ENCODE assay signal across 12 cellular contexts in the genomic region with DNA sequence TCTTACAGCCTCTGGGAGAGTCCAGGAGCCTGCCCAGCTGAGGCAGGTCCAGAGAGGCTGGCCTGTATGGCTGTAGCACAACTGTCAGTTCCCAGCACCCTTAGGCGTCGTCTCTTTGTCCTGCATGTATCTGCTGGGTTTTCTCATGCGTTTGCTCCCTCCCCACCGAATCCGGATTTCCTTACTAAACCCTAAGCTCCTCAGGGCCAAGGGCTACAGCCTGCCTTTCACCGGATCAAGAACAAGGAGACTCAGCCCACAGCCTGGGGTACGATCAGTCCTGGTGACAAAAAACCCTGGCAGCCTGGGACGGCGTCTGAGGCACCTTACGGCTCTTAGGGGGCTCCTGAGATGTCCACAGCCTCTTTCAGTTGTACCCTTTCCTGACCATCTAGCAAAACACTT. TPM values are rescaled to one million over a fixed set of nuclear protein-coding genes. Genes with fewer than 3 reads are reported as not detected.
DNase-seq lines count a peak whose midpoint lies in the region; ATAC-seq and TF ChIP-seq lines count a peak whose summit lies in the region.
"Had no signal": no experiment of that assay in that cellular context is flagged by ENCODE, and none has a peak within 500 bp of the region (broad histone marks: within the 10 kb centered on the region; RNA-seq: fewer than 3 reads in every experiment).

No MANE protein-coding gene starts in this region.

- peak overlapping the region; percentile 55 to 100 (median 94) for H3K4me2 ChIP-seq in BLaER1 treated with 17β-estradiol and CSF1 and Interleukin-3, amounts not matched to agents 10 nM and 100 nM

- CTCF ChIA-PET in activated CD4-positive, alpha-beta memory T cell treated with anti-CD3 and anti-CD28 coated beads for 36 hours (lab: Charles Lee) = interaction anchor here (4.3 to 8.3 kb wide), 2 partner anchors 11 to 178 kb away, joined by 36 to 122 read pairs; partner anchors contain the start of gene HIC1
- CTCF ChIA-PET in CD4-positive, alpha-beta T cell (lab: Charles Lee) = no interaction called here

- peaks cover 2% of the 10 kb centered on the region for H3K27me3 Mint-ChIP-seq in activated CD4-positive, alpha-beta memory T cell treated with anti-CD3 and anti-CD28 coated beads for 36 hours
- peaks cover 24% of the 10 kb centered on the region for H3K27me3 Mint-ChIP-seq in CD4-positive, alpha-beta T cell

- peak in 1 of 2 donors; percentile 9 for ATAC-seq in right cardiac atrium
- no peak for ATAC-seq in CD4-positive, alpha-beta T cell (ENCODE audit: poor library complexity)
- ATAC-seq in HG03108 (IDR thresholded peaks at IDR 0.05; ENCODE audit: unreplicated experiment) = no peak

- H3K4me1 Mint-ChIP-seq in activated CD4-positive, alpha-beta memory T cell treated with anti-CD3 and anti-CD28 coated beads for 36 hours (ENCODE audit: low read depth) = peaks cover 47% of the 10 kb centered on the region
- peaks cover 4% of the 10 kb centered on the region for H3K4me1 Mint-ChIP-seq in CD4-positive, alpha-beta T cell (ENCODE audit: low read depth)

- H3K27ac ChIP-seq in BLaER1 treated with 17β-estradiol and CSF1 and Interleukin-3, amounts not matched to agents 10 nM and 100 nM = peak overlapping the region in 8 of 11 experiments; percentile 46 to 83 (median 68); a peak in 16 of 22 replicates
- peak overlapping the region; percentile 83 for H3K27ac ChIP-seq in right cardiac atrium (ENCODE audit: low read length)
- peak overlapping the region; percentile 88 to 92 (median 91) for H3K27ac ChIP-seq in sigmoid colon
- no peak overlapping the region for H3K27ac ChIP-seq in CD4-positive, alpha-beta T cell (ENCODE audit: low read depth, low read length)

- H3K4me3 ChIP-seq in BLaER1 treated with 17β-estradiol and CSF1 and Interleukin-3, amounts not matched to agents 10 nM and 100 nM = peak overlapping the region in 3 of 10 experiments; percentile 10 to 40 (median 17); a peak in 3 of 20 replicates
- H3K4me3 ChIP-seq in right cardiac atrium (ENCODE audit: low read length) = no peak overlapping the region
- no peak overlapping the region for H3K4me3 ChIP-seq in sigmoid colon

- H3K36me3 ChIP-seq in BLaER1 treated with 17β-estradiol and CSF1 and Interleukin-3, amounts not matched to agents 10 nM and 100 nM = peaks cover 12 to 50% (median 26%) of the 10 kb centered on the region in 11 experiments; a peak in 16 of 22 replicates
- peaks cover 0 to 43% (median 2%) of the 10 kb centered on the region in 4 donors for H3K36me3 ChIP-seq in sigmoid colon

- H3K9me3 Mint-ChIP-seq in activated CD4-positive, alpha-beta memory T cell treated with anti-CD3 and anti-CD28 coated beads for 36 hours = no peaks in the 10 kb centered on the region
- H3K9me3 Mint-ChIP-seq in CD4-positive, alpha-beta T cell = no peaks in the 10 kb centered on the region

- no peak overlapping the region for H3K27ac Mint-ChIP-seq in activated CD4-positive, alpha-beta memory T cell treated with anti-CD3 and anti-CD28 coated beads for 36 hours
- no peak overlapping the region for H3K27ac Mint-ChIP-seq in CD4-positive, alpha-beta T cell

- TF ChIP-seq CTCF in sigmoid colon (IDR thresholded peaks at IDR 0.05) = no peak
- no peak for TF ChIP-seq CTCF in CD4-positive, alpha-beta T cell (IDR thresholded peaks at IDR 0.05)

- H3K4me3 Mint-ChIP-seq in activated CD4-positive, alpha-beta memory T cell treated with anti-CD3 and anti-CD28 coated beads for 36 hours = peak overlapping the region; percentile 24
- H3K4me3 Mint-ChIP-seq in CD4-positive, alpha-beta T cell = no peak overlapping the region

- H3K9me3 ChIP-seq in BLaER1 treated with 17β-estradiol and CSF1 and Interleukin-3, amounts not matched to agents 10 nM and 100 nM (replicated peaks in 1 of 11) = no peaks in the 10 kb centered on the region
- H3K9me3 ChIP-seq in right cardiac atrium (ENCODE audit: control insufficient read depth, low read length) (no peaks in the 10 kb centered on the region), sigmoid colon (no peaks in the 10 kb centered on the region)
- no peaks in the 10 kb centered on the region for H3K9me3 ChIP-seq in CD4-positive, alpha-beta T cell (ENCODE audit: control insufficient read depth, low read length)

- POLR2A ChIA-PET in activated CD4-positive, alpha-beta memory T cell treated with anti-CD3 and anti-CD28 coated beads for 36 hours (lab: Charles Lee) = interaction anchor here (1.1 to 5.7 kb wide), 2 partner anchors 12 to 21 kb away, joined by 4 to 82 read pairs; partner anchors contain the start of gene HIC1
- POLR2A ChIA-PET in CD4-positive, alpha-beta T cell (lab: Charles Lee) = no interaction called here

- H3K36me3 Mint-ChIP-seq in activated CD4-positive, alpha-beta memory T cell treated with anti-CD3 and anti-CD28 coated beads for 36 hours = peaks cover 70% of the 10 kb centered on the region
- peaks cover 91% of the 10 kb centered on the region for H3K36me3 Mint-ChIP-seq in CD4-positive, alpha-beta T cell (ENCODE audit: low read depth)

- peaks cover 0 to 42% (median 11%) of the 10 kb centered on the region in 11 experiments; a peak in 7 of 22 replicates for H4K20me1 ChIP-seq in BLaER1 treated with 17β-estradiol and CSF1 and Interleukin-3, amounts not matched to agents 10 nM and 100 nM

- no peak for DNase-seq in activated CD4-positive, alpha-beta memory T cell treated with anti-CD3 and anti-CD28 coated beads for 36 hours
- DNase-seq in right cardiac atrium (peak in 2 of 3 donors; percentile 44 to 55), sigmoid colon (no peak), NCI-H146 (lab: John Stamatoyannopoulos, UW) (no peak)
- no peak for DNase-seq in stimulated activated CD4-positive, alpha-beta T cell treated with anti-CD3 and anti-CD28 coated beads, Interleukin-2, amount 100 ng/mL, for 48 hours
- no peak for DNase-seq in CD4-positive, alpha-beta T cell
- DNase-seq: activated CD4-positive, CD25-positive, alpha-beta regulatory T cell treated with anti-CD3 and anti-CD28 coated beads, Interleukin-2, amount 50 U/mL, for 72 hours; activated naive CD4-positive, alpha-beta T cell treated with Interleukin-2 at 50 U/mL for 16 hours; NCI-H2227 treated with DMSO at 0.1 percent for 48 hours had no signal

- WGBS in right cardiac atrium = 43% methylated on average over 10 of the region's 10 CpGs
- WGBS in sigmoid colon, 2 donors = 82 to 83% methylated on average over 10 of the region's 10 CpGs

- H3K9ac ChIP-seq in BLaER1 treated with 17β-estradiol and CSF1 and Interleukin-3, amounts not matched to agents 10 nM and 100 nM = peak overlapping the region in 9 of 11 experiments; percentile 25 to 76 (median 50); a peak in 17 of 22 replicates

- no peak for TF ChIP-seq POLR2A in sigmoid colon (IDR thresholded peaks at IDR 0.05)

- H3K4me1 ChIP-seq in BLaER1 treated with 17β-estradiol and CSF1 and Interleukin-3, amounts not matched to agents 10 nM and 100 nM = peaks cover 86 to 100% (median 100%) of the 10 kb centered on the region in 10 experiments
- peaks cover 16% of the 10 kb centered on the region for H3K4me1 ChIP-seq in right cardiac atrium (ENCODE audit: control insufficient read depth, insufficient read depth, low read length)
- peaks cover 0 to 82% (median 76%) of the 10 kb centered on the region in 4 donors for H3K4me1 ChIP-seq in sigmoid colon

- intact Hi-C loops in activated CD4-positive, alpha-beta memory T cell treated with anti-CD3 and anti-CD28 coated beads for 36 hours (cut with micrococcal nuclease) = no loop called here
- intact Hi-C loops in right cardiac atrium (cut with DNase I) = loop anchor here in 1 of 4 donors (10.0 kb wide), 1 partner anchor 58 kb away; no protein-coding TSS in a partner anchor
- intact Hi-C loops in sigmoid colon (cut with DNase I) = no loop called here
- intact Hi-C loops in CD4-positive, alpha-beta T cell (cut with DNase I, micrococcal nuclease) = no loop called here

- TF ChIP-seq EP300 in sigmoid colon (IDR thresholded peaks at IDR 0.05) = no peak

- H3K27me3 ChIP-seq in BLaER1 treated with 17β-estradiol and CSF1 and Interleukin-3, amounts not matched to agents 10 nM and 100 nM = 0 out of 22 replicates have a peak, but pooled peaks cover 0 to under 1% (median 0%) of the 10 kb centered on the region in 11 experiments
- H3K27me3 ChIP-seq in right cardiac atrium (ENCODE audit: control insufficient read depth, insufficient read depth) (no peaks in the 10 kb centered on the region), sigmoid colon (no peaks in the 10 kb centered on the region)
- no peaks in the 10 kb centered on the region for H3K27me3 ChIP-seq in CD4-positive, alpha-beta T cell (ENCODE audit: control insufficient read depth, insufficient read depth, low read length)

RNA-seq across cellular contexts. Expression of gene HIC1, which starts 12.1 kb away (rescaled TPM):
- 10 to 100 TPM; 13.1 to 13.2 TPM for total RNA-seq in activated CD4-positive, alpha-beta memory T cell treated with anti-CD3 and anti-CD28 coated beads for 36 hours
- total RNA-seq in right cardiac atrium (10 to 100 TPM; 16.9 to 33.0 (median 24.7) TPM), sigmoid colon (10 to 100 TPM; 10.4 to 44.9 (median 24.8) TPM)
- polyA plus RNA-seq in right cardiac atrium (10.3 TPM), sigmoid colon (1 to 10 TPM; 1.6 to 5.4 (median 5.1) TPM)
- total RNA-seq in CD4-positive, alpha-beta T cell = 1 to 10 TPM; 2.4 to 3.0 TPM

RNA-seq across cellular contexts. Expression of gene OVCA2, which starts 25.2 kb away (rescaled TPM):
- total RNA-seq in activated CD4-positive, alpha-beta memory T cell treated with anti-CD3 and anti-CD28 coated beads for 36 hours = 10 to 100 TPM; 31.7 to 34.8 TPM
- total RNA-seq in right cardiac atrium = 10 to 100 TPM; 15.3 to 29.4 (median 20.5) TPM
- 35.6 TPM for polyA plus RNA-seq in right cardiac atrium
- 10 to 100 TPM; 26.3 to 43.0 (median 32.9) TPM for total RNA-seq in sigmoid colon
- 10 to 100 TPM; 61.3 to 66.8 (median 63.3) TPM for polyA plus RNA-seq in sigmoid colon
- total RNA-seq in CD4-positive, alpha-beta T cell = 10 to 100 TPM; 34.4 to 35.1 TPM

RNA-seq across cellular contexts. Expression of gene DPH1, which starts 37.1 kb away (rescaled TPM):
- total RNA-seq in activated CD4-positive, alpha-beta memory T cell treated with anti-CD3 and anti-CD28 coated beads for 36 hours = 10 to 100 TPM; 29.4 to 31.1 TPM
- total RNA-seq in right cardiac atrium (10 to 100 TPM; 24.7 to 30.7 (median 27.5) TPM), sigmoid colon (10 to 100 TPM; 27.6 to 60.1 (median 38.8) TPM)
- polyA plus RNA-seq in right cardiac atrium (20.5 TPM), sigmoid colon (10 to 100 TPM in 2 of 3 donors, 1 to 10 TPM in 1; 7.2 to 26.6 (median 12.0) TPM)
- 100 to 1,000 TPM in 1 of 2 experiments, 10 to 100 TPM in 1; 96.4 to 101 TPM for total RNA-seq in CD4-positive, alpha-beta T cell

RNA-seq across cellular contexts. Expression of gene RTN4RL1, which starts 41.9 kb away (rescaled TPM):
- under 1 TPM; 0.17 to 0.21 TPM for total RNA-seq in activated CD4-positive, alpha-beta memory T cell treated with anti-CD3 and anti-CD28 coated beads for 36 hours
- total RNA-seq in right cardiac atrium (1 to 10 TPM; 3.9 to 5.7 (median 4.2) TPM), sigmoid colon (under 1 TPM; 0.16 to 0.71 (median 0.48) TPM)
- polyA plus RNA-seq in right cardiac atrium (5.4 TPM), sigmoid colon (under 1 TPM in 2 of 3 donors, not detected in 1; under 0.01 to 0.69 TPM)
- under 1 TPM; 0.06 to 0.11 TPM for total RNA-seq in CD4-positive, alpha-beta T cell
- total RNA-seq: epithelial cell of proximal tubule had no signal

Comparison
In these comparisons a context has a peak if more than half of its experiments do, and no peak if none do; other contexts are left out.
1. DNase-seq: peak in right cardiac atrium (2 of 3); none in activated CD4-positive, alpha-beta memory T cell treated with anti-CD3 and anti-CD28 coated beads for 36 hours (single experiment), sigmoid colon (single experiment), stimulated activated CD4-positive, alpha-beta T cell treated with anti-CD3 and anti-CD28 coated beads, Interleukin-2, amount 100 ng/mL, for 48 hours (0 of 2), NCI-H146 (single experiment) and CD4-positive, alpha-beta T cell (0 of 10).